In genomic region chr7:16708980-16709379, GRCh38 we compare ENCODE assay signal across 11 cellular contexts. TPM values are rescaled to one million over a fixed set of nuclear protein-coding genes. Genes with fewer than 3 reads are reported as not detected.
A peak's percentile ranks its signal among the peaks of the same experiment; 100 is the strongest.
DNase-seq lines count a peak whose midpoint lies in the region; ATAC-seq and TF ChIP-seq lines count a peak whose summit lies in the region.
"Had no signal": no experiment of that assay in that cellular context is flagged by ENCODE, and none has a peak within 500 bp of the region (broad histone marks: within the 10 kb centered on the region; RNA-seq: fewer than 3 reads in every experiment).

No MANE protein-coding gene starts in this region.

- H3K4me3 ChIP-seq in heart left ventricle, result no peak overlapping the region
- H3K4me3 ChIP-seq: neural progenitor cell had no signal

- DNase-seq in A172 (ENCODE audit: low spot score) (peak; percentile 97), UCSD-AML1 (lab: John Stamatoyannopoulos, UW; ENCODE audit: unreplicated experiment) (peak; percentile 4), heart left ventricle (peak in 1 of 5 donors; percentile 41)
- DNase-seq: head of caudate nucleus, NCI-H1417 had no signal

- no peak for TF ChIP-seq POLR2A in heart left ventricle (IDR thresholded peaks at IDR 0.05)

- no peaks in the 10 kb centered on the region for H3K9me3 ChIP-seq in heart left ventricle

- ATAC-seq in HG02870 (IDR thresholded peaks at IDR 0.05; ENCODE audit: unreplicated experiment), result peak; percentile 49
- peak in 3 of 4 donors; percentile 44 to 90 (median 70) for ATAC-seq in heart left ventricle
- no peak for ATAC-seq in GM21390 (IDR thresholded peaks at IDR 0.05; ENCODE audit: unreplicated experiment)
- no peak for ATAC-seq in HG02973 (IDR thresholded peaks at IDR 0.05; ENCODE audit: unreplicated experiment)
- no peak for ATAC-seq in HG03280 (IDR thresholded peaks at IDR 0.05; ENCODE audit: unreplicated experiment)
- ATAC-seq in HG03378 (IDR thresholded peaks at IDR 0.05; ENCODE audit: unreplicated experiment), result no peak

- no peaks in the 10 kb centered on the region for H3K27me3 ChIP-seq in heart left ventricle
- H3K27me3 ChIP-seq: neural progenitor cell had no signal

- intact Hi-C loops in heart left ventricle (cut with DNase I), result no loop called here

- H3K36me3 ChIP-seq in heart left ventricle, result peaks cover 0 to 47% (median 38%) of the 10 kb centered on the region in 9 donors

- no peak overlapping the region for H3K27ac ChIP-seq in heart left ventricle

- no peak for TF ChIP-seq CTCF in heart left ventricle (IDR thresholded peaks at IDR 0.05)

- 86 to 96% (median 87%) methylated on average over 3 of the region's 3 CpGs for WGBS in heart left ventricle, 4 donors

- no peaks in the 10 kb centered on the region for H3K4me1 ChIP-seq in heart left ventricle

RNA-seq across cellular contexts. Expression of gene TSPAN13, which starts 44.6 kb away (rescaled TPM):
- 2.4 and 2.8 TPM in 2 replicates for total RNA-seq in A172 (2014; rRNA removed; shearing (Covaris generic))
- 10 to 100 TPM in 7 of 9 donors, 1 to 10 TPM in 2; 7.4 to 24.7 (median 12.0) TPM for total RNA-seq in heart left ventricle
- 10 to 100 TPM; 16.9 to 39.5 TPM for polyA plus RNA-seq in heart left ventricle

Comparison
In these comparisons a context has a peak if more than half of its experiments do, and no peak if none do; other contexts are left out.
1. ATAC-seq: peak in HG02870 (single experiment) and heart left ventricle (3 of 4); none in GM21390 (single experiment), HG02973 (single experiment), HG03280 (single experiment) and HG03378 (single experiment).